ENCODE assay signal across 8 cellular contexts in the genomic region with DNA sequence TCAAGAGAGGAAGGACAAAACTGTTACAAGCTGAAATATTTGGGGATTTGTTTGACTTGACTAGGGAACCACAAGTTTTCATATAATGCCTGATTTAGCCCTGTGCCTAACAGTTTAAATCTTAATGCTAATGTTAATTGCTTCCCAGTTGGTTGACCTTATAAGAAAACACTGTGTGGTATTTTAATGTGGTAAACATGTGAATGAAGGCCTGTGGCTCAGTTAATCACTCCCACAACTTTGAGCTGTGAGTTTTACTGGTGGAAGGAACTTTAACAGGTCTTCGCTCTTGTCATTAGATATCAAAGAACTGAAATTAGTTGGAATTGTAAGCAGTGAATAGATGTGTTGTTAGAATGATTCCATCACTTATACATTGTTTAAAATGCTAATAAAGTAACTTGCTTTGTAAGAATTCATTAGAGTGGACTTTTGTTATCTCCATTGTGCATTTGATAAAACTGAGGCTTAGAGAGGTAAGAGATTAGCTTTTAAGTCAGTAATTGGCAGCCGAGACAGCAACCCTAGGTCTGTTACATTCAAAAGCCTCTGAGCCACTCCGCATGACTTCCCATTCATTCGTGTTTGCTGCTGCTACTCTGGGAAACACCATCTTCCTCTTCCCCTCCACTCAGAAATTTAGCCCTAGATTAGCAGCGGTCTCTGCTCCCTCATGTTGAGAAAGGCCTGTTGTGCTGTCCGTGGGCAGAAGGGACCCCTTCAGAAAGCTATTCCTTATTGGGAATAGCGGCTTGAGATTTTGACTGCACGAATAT. TPM values are rescaled to one million over a fixed set of nuclear protein-coding genes. Genes with fewer than 3 reads are reported as not detected.
DNase-seq lines count a peak whose midpoint lies in the region; ATAC-seq lines count a peak whose summit lies in the region.

No MANE protein-coding gene starts in this region.

- peaks cover 51% of the 10 kb centered on the region for H3K4me1 Mint-ChIP-seq in activated T-cell treated with anti-CD3 and anti-CD28 coated beads, Interleukin-2, amount 50 U/mL, for 4 hours (ENCODE audit: low read depth)
- peaks cover 38% of the 10 kb centered on the region for H3K4me1 Mint-ChIP-seq in activated CD4-positive, alpha-beta memory T cell treated with anti-CD3 and anti-CD28 coated beads, Interleukin-2, amount 10 ng/mL, durations not matched to agents 7 days and 5 days

- CTCF ChIA-PET in activated CD4-positive, alpha-beta memory T cell treated with anti-CD3 and anti-CD28 coated beads, Interleukin-2, amount 10 ng/mL, durations not matched to agents 7 days and 5 days (lab: Charles Lee): interaction anchor here (0.6 to 1.6 kb wide), 2 partner anchors 21 to 158 kb away, joined by 3 read pairs; no protein-coding TSS in a partner anchor

- no CpG with 5 or more reads among the region's 8 CpGs for WGBS in iPS DF 6.9 (ENCODE audit: insufficient coverage, insufficient read length)

- peaks cover 12% of the 10 kb centered on the region for H3K36me3 Mint-ChIP-seq in activated T-cell treated with anti-CD3 and anti-CD28 coated beads, Interleukin-2, amount 50 U/mL, for 4 hours (ENCODE audit: insufficient read depth)
- H3K36me3 Mint-ChIP-seq in activated CD4-positive, alpha-beta memory T cell treated with anti-CD3 and anti-CD28 coated beads, Interleukin-2, amount 10 ng/mL, durations not matched to agents 7 days and 5 days (ENCODE audit: low read depth): peaks cover 25% of the 10 kb centered on the region

- H3K27ac ChIP-seq in iPS DF 6.9 (ENCODE audit: low read length): no peak overlapping the region

- no peak for DNase-seq in activated T-cell treated with anti-CD3 and anti-CD28 coated beads, Interleukin-2, amount 50 U/mL, for 4 hours
- DNase-seq in activated T-cell treated with anti-CD3 and anti-CD28 coated beads, Interleukin-2, amount 50 U/mL, for 1 hour: no peak
- DNase-seq in NCI-H146 treated with DMSO at 0.1 percent for 48 hours (lab: John Stamatoyannopoulos, UW; ENCODE audit: unreplicated experiment): peak; percentile 48
- DNase-seq in activated CD4-positive, alpha-beta memory T cell treated with anti-CD3 and anti-CD28 coated beads, Interleukin-2, amount 10 ng/mL, durations not matched to agents 7 days and 5 days: no peak
- no peak for DNase-seq in iPS DF 6.9 (ENCODE audit: low read depth, low spot score)
- no peak for DNase-seq in skeletal muscle cell (ENCODE audit: low read depth)

- H3K27ac Mint-ChIP-seq in activated CD4-positive, alpha-beta memory T cell treated with anti-CD3 and anti-CD28 coated beads, Interleukin-2, amount 10 ng/mL, durations not matched to agents 7 days and 5 days: peak overlapping the region; percentile 78

- no peaks in the 10 kb centered on the region for H3K27me3 ChIP-seq in iPS DF 6.9 (ENCODE audit: control insufficient read depth, insufficient read depth, low read length)

- H3K4me3 ChIP-seq in iPS DF 6.9 (ENCODE audit: low read length) (peak overlapping the region; percentile 15; the same call in 1 of the 2 replicates), skeletal muscle cell (ENCODE audit: low read depth, low read length) (peak overlapping the region; percentile 92)

- POLR2A ChIA-PET in activated CD4-positive, alpha-beta memory T cell treated with anti-CD3 and anti-CD28 coated beads, Interleukin-2, amount 10 ng/mL, durations not matched to agents 7 days and 5 days (lab: Charles Lee): interaction anchor here (0.9 to 2.0 kb wide), 5 partner anchors 8 to 47 kb away, joined by 3 to 10 read pairs (median 7); partner anchors contain the start of gene XPOT

- no peaks in the 10 kb centered on the region for H3K9me3 ChIP-seq in iPS DF 6.9 (ENCODE audit: control insufficient read depth, insufficient read depth, low read length)

- H3K36me3 ChIP-seq in iPS DF 6.9 (ENCODE audit: control insufficient read depth, insufficient read depth, low read length): peaks cover 3% of the 10 kb centered on the region; the same call in 1 of the 2 replicates

- no peak for ATAC-seq in activated T-cell treated with anti-CD3 and anti-CD28 coated beads, Interleukin-2, amount 50 U/mL, for 4 hours
- ATAC-seq in GM19324 (IDR thresholded peaks at IDR 0.05; ENCODE audit: low FRiP score, unreplicated experiment) (no peak), GM21447 (IDR thresholded peaks at IDR 0.05; ENCODE audit: unreplicated experiment) (no peak)

- H3K27me3 Mint-ChIP-seq in activated T-cell treated with anti-CD3 and anti-CD28 coated beads, Interleukin-2, amount 50 U/mL, for 4 hours (ENCODE audit: low read depth): no peaks in the 10 kb centered on the region
- no peaks in the 10 kb centered on the region for H3K27me3 Mint-ChIP-seq in activated CD4-positive, alpha-beta memory T cell treated with anti-CD3 and anti-CD28 coated beads, Interleukin-2, amount 10 ng/mL, durations not matched to agents 7 days and 5 days

- no peaks in the 10 kb centered on the region for H3K9me3 Mint-ChIP-seq in activated T-cell treated with anti-CD3 and anti-CD28 coated beads, Interleukin-2, amount 50 U/mL, for 4 hours
- H3K9me3 Mint-ChIP-seq in activated CD4-positive, alpha-beta memory T cell treated with anti-CD3 and anti-CD28 coated beads, Interleukin-2, amount 10 ng/mL, durations not matched to agents 7 days and 5 days: no peaks in the 10 kb centered on the region

- H3K4me1 ChIP-seq in iPS DF 6.9 (ENCODE audit: control insufficient read depth, insufficient read depth, low read length): no peaks in the 10 kb centered on the region

- H3K4me3 Mint-ChIP-seq in activated T-cell treated with anti-CD3 and anti-CD28 coated beads, Interleukin-2, amount 50 U/mL, for 4 hours: peak overlapping the region; percentile 92
- peak overlapping the region; percentile 87 for H3K4me3 Mint-ChIP-seq in activated CD4-positive, alpha-beta memory T cell treated with anti-CD3 and anti-CD28 coated beads, Interleukin-2, amount 10 ng/mL, durations not matched to agents 7 days and 5 days

RNA-seq across cellular contexts. Expression of gene TBK1, which starts 1.0 kb away (rescaled TPM):
- 10 to 100 TPM; 15.1 to 20.5 (median 15.4) TPM for total RNA-seq in activated T-cell treated with anti-CD3 and anti-CD28 coated beads, Interleukin-2, amount 50 U/mL, for 4 hours
- 10 to 100 TPM; 34.1 to 36.0 TPM for total RNA-seq in activated CD4-positive, alpha-beta memory T cell treated with anti-CD3 and anti-CD28 coated beads, Interleukin-2, amount 10 ng/mL, durations not matched to agents 7 days and 5 days

RNA-seq across cellular contexts. Expression of gene XPOT, which starts 46.7 kb away (rescaled TPM):
- 100 to 1,000 TPM; 130 to 143 (median 132) TPM for total RNA-seq in activated T-cell treated with anti-CD3 and anti-CD28 coated beads, Interleukin-2, amount 50 U/mL, for 4 hours
- total RNA-seq in activated CD4-positive, alpha-beta memory T cell treated with anti-CD3 and anti-CD28 coated beads, Interleukin-2, amount 10 ng/mL, durations not matched to agents 7 days and 5 days: 100 to 1,000 TPM; 119 to 122 TPM
